In genomic region chr6:13450628-13451027, GRCh38 we compare ENCODE assay signal across 18 cellular contexts. TPM values are rescaled to one million over a fixed set of nuclear protein-coding genes. Genes with fewer than 3 reads are reported as not detected.
DNase-seq lines count a peak whose midpoint lies in the region; ATAC-seq and TF ChIP-seq lines count a peak whose summit lies in the region.
"Had no signal": no experiment of that assay in that cellular context is flagged by ENCODE, and none has a peak within 500 bp of the region (broad histone marks: within the 10 kb centered on the region; RNA-seq: fewer than 3 reads in every experiment).

No MANE protein-coding gene starts in this region.

- H3K36me3 ChIP-seq in esophagus squamous epithelium (peaks cover 0 to 15% (median 0%) of the 10 kb centered on the region in 3 donors), psoas muscle (ENCODE audit: insufficient read depth in 1 of 2, low read depth in 1 of 2) (peaks cover 0 to 7% of the 10 kb centered on the region in 2 donors), upper lobe of left lung (peaks cover 0 to 11% (median 0%) of the 10 kb centered on the region in 4 donors)
- H3K36me3 ChIP-seq: MG63 had no signal

- H3K27ac Mint-ChIP-seq in natural killer cell: peak overlapping the region; percentile 95 to 99
- H3K27ac Mint-ChIP-seq in natural killer cell treated with Interleukin-12 subunit alpha and Interleukin-12 subunit beta and Interleukin-15 and Interleukin-18, amount 100 ng/mL, for 72 hours: peak overlapping the region in 1 of 2 donors; percentile 43
- H3K27ac Mint-ChIP-seq: HFFc6 had no signal

- H3K4me3 ChIP-seq in esophagus squamous epithelium (no peak overlapping the region), psoas muscle (no peak overlapping the region), upper lobe of left lung (no peak overlapping the region)
- H3K4me3 ChIP-seq: BLaER1 treated with 17β-estradiol and CSF1 and Interleukin-3, amounts not matched to agents 10 nM and 100 nM; MG63 had no signal

- TF ChIP-seq EP300 in upper lobe of left lung (IDR thresholded peaks at IDR 0.05): no peak

- intact Hi-C loops in natural killer cell (cut with micrococcal nuclease) (no loop called here), esophagus squamous epithelium (cut with DNase I) (no loop called here), psoas muscle (cut with DNase I) (loop anchor here in 1 of 2 donors (5.0 kb wide), 1 partner anchor 33 kb away; no protein-coding TSS in a partner anchor)

- peaks cover 86 to 89% of the 10 kb centered on the region in 2 donors for H3K4me1 Mint-ChIP-seq in natural killer cell
- peaks cover 58 to 66% of the 10 kb centered on the region in 2 donors for H3K4me1 Mint-ChIP-seq in natural killer cell treated with Interleukin-12 subunit alpha and Interleukin-12 subunit beta and Interleukin-15 and Interleukin-18, amount 100 ng/mL, for 72 hours (ENCODE audit: low read depth in 2 of 2)

- H3K27me3 Mint-ChIP-seq in natural killer cell (ENCODE audit: low read depth in 2 of 2): no peaks in the 10 kb centered on the region
- no peaks in the 10 kb centered on the region for H3K27me3 Mint-ChIP-seq in natural killer cell treated with Interleukin-12 subunit alpha and Interleukin-12 subunit beta and Interleukin-15 and Interleukin-18, amount 100 ng/mL, for 72 hours

- ATAC-seq in natural killer cell (no peak), psoas muscle (no peak), upper lobe of left lung (ENCODE audit: low FRiP score in 2 of 2) (no peak), GM21529 (IDR thresholded peaks at IDR 0.05; ENCODE audit: unreplicated experiment) (no peak)
- no peak for ATAC-seq in natural killer cell treated with Interleukin-12 subunit alpha and Interleukin-12 subunit beta and Interleukin-15 and Interleukin-18, amount 100 ng/mL, for 72 hours
- ATAC-seq in stimulated activated naive CD8-positive, alpha-beta T cell treated with anti-CD3 and anti-CD28 coated beads, Interleukin-15, Interleukin-2, amounts not matched to agents 100 U/mL and 50 U/mL, for 24 hours: no peak
- ATAC-seq: Panc1, Right ventricle myocardium inferior had no signal

- H3K27ac ChIP-seq in esophagus squamous epithelium (peak overlapping the region; percentile 46 to 87 (median 86)), psoas muscle (peak overlapping the region; percentile 30), upper lobe of left lung (peak overlapping the region in 3 of 4 donors; percentile 67 to 86 (median 71))
- H3K27ac ChIP-seq: BLaER1 treated with 17β-estradiol and CSF1 and Interleukin-3, amounts not matched to agents 10 nM and 100 nM had no signal

- 91 to 92% methylated on average over 4 to 5 of the region's 6 CpGs for WGBS in esophagus squamous epithelium, 2 donors
- 83 to 88% (median 84%) methylated on average over 6 of the region's 6 CpGs for WGBS in psoas muscle, 3 donors
- 73 to 100% methylated on average over 5 to 6 of the region's 6 CpGs for WGBS in upper lobe of left lung, 2 donors

- peaks cover 12 to 93% (median 58%) of the 10 kb centered on the region in 3 donors for H3K4me1 ChIP-seq in esophagus squamous epithelium
- peaks cover 47% of the 10 kb centered on the region for H3K4me1 ChIP-seq in psoas muscle
- H3K4me1 ChIP-seq in upper lobe of left lung: peaks cover 60 to 73% (median 71%) of the 10 kb centered on the region in 4 donors

- H3K9me3 ChIP-seq in esophagus squamous epithelium: no peaks in the 10 kb centered on the region
- no peaks in the 10 kb centered on the region for H3K9me3 ChIP-seq in psoas muscle
- no peaks in the 10 kb centered on the region for H3K9me3 ChIP-seq in upper lobe of left lung
- H3K9me3 ChIP-seq: MG63 had no signal

- DNase-seq in natural killer cell (no peak), esophagus squamous epithelium (lab: John Stamatoyannopoulos, UW) (no peak), psoas muscle (no peak), upper lobe of left lung (no peak), NOMO-1 (lab: John Stamatoyannopoulos, UW; ENCODE audit: unreplicated experiment in 2 of 2) (no peak)
- DNase-seq in natural killer cell treated with Interleukin-12 subunit alpha and Interleukin-12 subunit beta and Interleukin-15 and Interleukin-18, amount 100 ng/mL, for 72 hours (ENCODE audit: low spot score): no peak
- DNase-seq in stimulated activated naive CD8-positive, alpha-beta T cell treated with anti-CD3 and anti-CD28 coated beads, Interleukin-15, Interleukin-2, amounts not matched to agents 100 U/mL and 50 U/mL, for 24 hours: no peak
- DNase-seq: DMS79 treated with DMSO at 0.1 percent for 48 hours, HFFc6, MG63, NCI-H1092, NCI-H2081 treated with DMSO at 0.1 percent for 48 hours, NCI-H510A treated with DMSO at 0.1 percent for 48 hours had no signal

- no peak for TF ChIP-seq POLR2A in esophagus squamous epithelium (IDR thresholded peaks at IDR 0.05)
- no peak for TF ChIP-seq POLR2A in upper lobe of left lung (IDR thresholded peaks at IDR 0.05)

- H3K27me3 ChIP-seq in esophagus squamous epithelium (no peaks in the 10 kb centered on the region), psoas muscle (ENCODE audit: insufficient read depth in 3 of 3, low read length in 2 of 3) (no peaks in the 10 kb centered on the region), upper lobe of left lung (no peaks in the 10 kb centered on the region)
- H3K27me3 ChIP-seq: BLaER1 treated with 17β-estradiol and CSF1 and Interleukin-3, amounts not matched to agents 10 nM and 100 nM; MG63 had no signal

- no peaks in the 10 kb centered on the region for H3K9me3 Mint-ChIP-seq in natural killer cell
- no peaks in the 10 kb centered on the region for H3K9me3 Mint-ChIP-seq in natural killer cell treated with Interleukin-12 subunit alpha and Interleukin-12 subunit beta and Interleukin-15 and Interleukin-18, amount 100 ng/mL, for 72 hours
- H3K9me3 Mint-ChIP-seq: HFFc6 had no signal

- TF ChIP-seq CTCF in natural killer cell (IDR thresholded peaks at IDR 0.05) (no peak), esophagus squamous epithelium (IDR thresholded peaks at IDR 0.05) (no peak), psoas muscle (IDR thresholded peaks at IDR 0.05) (no peak), upper lobe of left lung (IDR thresholded peaks at IDR 0.05) (no peak)

- H3K36me3 Mint-ChIP-seq in natural killer cell: no peaks in the 10 kb centered on the region
- no peaks in the 10 kb centered on the region for H3K36me3 Mint-ChIP-seq in natural killer cell treated with Interleukin-12 subunit alpha and Interleukin-12 subunit beta and Interleukin-15 and Interleukin-18, amount 100 ng/mL, for 72 hours

- H3K4me3 Mint-ChIP-seq in natural killer cell: no peak overlapping the region
- no peak overlapping the region for H3K4me3 Mint-ChIP-seq in natural killer cell treated with Interleukin-12 subunit alpha and Interleukin-12 subunit beta and Interleukin-15 and Interleukin-18, amount 100 ng/mL, for 72 hours
- H3K4me3 Mint-ChIP-seq: HFFc6 had no signal

RNA-seq across cellular contexts. Expression of gene GFOD1, which starts 36.8 kb away (rescaled TPM):
- total RNA-seq in natural killer cell (10 to 100 TPM; 59.7 to 74.5 (median 71.2) TPM), esophagus squamous epithelium (10 to 100 TPM; 16.1 to 30.7 (median 22.9) TPM), psoas muscle (10 to 100 TPM; 16.7 to 34.2 (median 23.9) TPM), upper lobe of left lung (10 to 100 TPM; 22.8 to 37.7 (median 25.8) TPM)
- total RNA-seq in natural killer cell treated with Interleukin-12 subunit alpha and Interleukin-12 subunit beta and Interleukin-15 and Interleukin-18, amount 100 ng/mL, for 72 hours: 10 to 100 TPM in 1 of 2 donors, 1 to 10 TPM in 1; 9.7 to 12.1 TPM
- 10 to 100 TPM in 1 of 3 donors, 1 to 10 TPM in 2; 5.9 to 12.0 (median 8.3) TPM for polyA plus RNA-seq in psoas muscle
- total RNA-seq: G401 had no signal

Comparison
In these comparisons a context has a peak if more than half of its experiments do, and no peak if none do; other contexts are left out.
1. H3K27ac ChIP-seq: peak in every context shown above with its lines; median percentile 86 in esophagus squamous epithelium; 71 in upper lobe of left lung; 30 in psoas muscle.